8 cellular contexts compared by ENCODE assay signal in the genomic region with DNA sequence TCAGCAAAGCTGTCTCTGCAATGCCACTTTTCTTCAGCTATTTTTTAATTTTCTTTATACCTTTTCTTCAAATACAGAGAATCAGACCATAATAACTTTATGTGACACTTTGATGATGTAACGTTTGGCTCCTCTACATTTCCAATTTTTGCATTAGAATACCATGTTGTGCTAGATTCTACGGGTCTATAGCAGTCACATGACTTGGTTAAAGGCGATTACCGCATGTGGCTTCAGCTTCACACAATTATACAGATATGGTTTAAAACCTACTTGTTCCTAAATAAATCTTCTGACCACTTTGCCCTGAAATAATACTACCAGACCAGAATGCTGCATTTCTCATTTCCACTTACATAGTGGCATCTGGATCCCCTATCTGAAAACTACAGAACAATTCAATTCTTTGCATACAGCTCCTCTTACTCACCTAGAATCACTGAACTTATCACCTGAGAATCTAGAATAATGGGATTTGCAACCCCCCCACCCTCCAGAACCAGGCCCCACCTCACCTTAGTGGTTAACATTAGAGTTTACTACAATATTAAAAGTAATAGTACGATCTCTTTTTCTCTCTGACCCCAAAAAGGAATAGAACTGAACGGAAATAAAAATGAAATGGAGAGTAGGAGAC. TPM values are rescaled to one million over a fixed set of nuclear protein-coding genes. Genes with fewer than 3 reads are reported as not detected.
DNase-seq lines count a peak whose midpoint lies in the region; ATAC-seq and TF ChIP-seq lines count a peak whose summit lies in the region.

No MANE protein-coding gene starts in this region.

- peak overlapping the region in 11 of 12 donors; percentile 77 to 97 (median 89) for H3K27ac ChIP-seq in heart left ventricle
- H3K27ac ChIP-seq in right lobe of liver: peak overlapping the region; percentile 82 to 94 (median 91)
- H3K27ac ChIP-seq in upper lobe of right lung: peak overlapping the region; percentile 95

- in situ Hi-C loops in astrocyte of the cerebellum (cut with HindIII; ENCODE audit: low sequenced_read_pairs): no loop called here

- intact Hi-C loops in heart left ventricle (cut with DNase I): loop anchor here in 4 of 10 donors (5.0 to 10.0 kb wide), 5 partner anchors 64 to 311 kb away; a partner anchor contains a TSS
- intact Hi-C loops in cardiac septum (cut with DNase I): loop anchor here (5.0 kb wide), 1 partner anchor 311 kb away; a partner anchor contains a TSS
- intact Hi-C loops in right lobe of liver (cut with DNase I): no loop called here
- intact Hi-C loops in upper lobe of right lung (cut with DNase I): no loop called here

- H3K4me3 ChIP-seq in heart left ventricle (peak overlapping the region; percentile 67 to 99 (median 90)), astrocyte of the cerebellum (ENCODE audit: low read depth, low read length) (peak overlapping the region; percentile 95), right lobe of liver (peak overlapping the region; percentile 71 to 85 (median 83)), upper lobe of right lung (peak overlapping the region; percentile 88)

- H3K27me3 ChIP-seq in heart left ventricle (no peaks in the 10 kb centered on the region), right lobe of liver (no peaks in the 10 kb centered on the region), upper lobe of right lung (no peaks in the 10 kb centered on the region)

- H3K4me1 ChIP-seq in heart left ventricle (peaks cover 14 to 62% (median 52%) of the 10 kb centered on the region in 12 donors), right lobe of liver (peaks cover 0 to 48% (median 11%) of the 10 kb centered on the region in 4 donors), upper lobe of right lung (peaks cover 54% of the 10 kb centered on the region)

- TF ChIP-seq POLR2A in heart left ventricle (IDR thresholded peaks at IDR 0.05): no peak
- no peak for TF ChIP-seq POLR2A in right lobe of liver (IDR thresholded peaks at IDR 0.05)

- H3K36me3 ChIP-seq in heart left ventricle (peaks cover 0 to 30% (median 12%) of the 10 kb centered on the region in 9 donors), right lobe of liver (peaks cover 0 to 4% (median 0%) of the 10 kb centered on the region in 4 donors), upper lobe of right lung (no peaks in the 10 kb centered on the region)

- TF ChIP-seq CTCF in heart left ventricle (IDR thresholded peaks at IDR 0.05) (no peak), astrocyte of the cerebellum (IDR thresholded peaks at IDR 0.05; ENCODE audit: low read depth, low read length, missing control alignments) (no peak), right lobe of liver (IDR thresholded peaks at IDR 0.05) (no peak), upper lobe of right lung (IDR thresholded peaks at IDR 0.05) (no peak)

- H3K9me3 ChIP-seq in heart left ventricle: no peaks in the 10 kb centered on the region
- no peaks in the 10 kb centered on the region for H3K9me3 ChIP-seq in right lobe of liver
- no peaks in the 10 kb centered on the region for H3K9me3 ChIP-seq in upper lobe of right lung

- no peak for DNase-seq in heart left ventricle
- DNase-seq in cardiac septum (ENCODE audit: low spot score): no peak
- no peak for DNase-seq in astrocyte of the cerebellum (ENCODE audit: low read depth)
- DNase-seq in right lobe of liver: no peak
- DNase-seq in upper lobe of right lung: no peak
- DNase-seq in NOMO-1 treated with DMSO at 0.1 percent for 48 hours (lab: John Stamatoyannopoulos, UW; ENCODE audit: unreplicated experiment): no peak
- no peak for DNase-seq in SHP77 (lab: John Stamatoyannopoulos, UW)

- WGBS in heart left ventricle, 4 donors: 18 to 23% (median 20%) methylated on average over 6 of the region's 6 CpGs
- WGBS in right lobe of liver (ENCODE audit: insufficient coverage, low coverage, low lambda C conversion rate, missing lambda C conversion rate): 15% methylated on average over 6 of the region's 6 CpGs

- no peak for ATAC-seq in heart left ventricle
- no peak for ATAC-seq in right lobe of liver
- no peak for ATAC-seq in upper lobe of right lung
- ATAC-seq in HG03565 (IDR thresholded peaks at IDR 0.05; ENCODE audit: unreplicated experiment): no peak

RNA-seq across cellular contexts. Expression of a gene that starts 1.3 kb away (rescaled TPM):
- total RNA-seq in heart left ventricle: 100 to 1,000 TPM in 1 of 9 donors, 10 to 100 TPM in 8; 42.3 to 102 (median 79.5) TPM
- 10 to 100 TPM; 42.3 to 60.5 TPM for polyA plus RNA-seq in heart left ventricle
- total RNA-seq in cardiac septum: 80.8 TPM
- 10 to 100 TPM; 15.7 to 38.0 (median 31.7) TPM for total RNA-seq in right lobe of liver
- 102 TPM for total RNA-seq in upper lobe of right lung
